ENCODE assay signal across 9 cellular contexts in the genomic region with DNA sequence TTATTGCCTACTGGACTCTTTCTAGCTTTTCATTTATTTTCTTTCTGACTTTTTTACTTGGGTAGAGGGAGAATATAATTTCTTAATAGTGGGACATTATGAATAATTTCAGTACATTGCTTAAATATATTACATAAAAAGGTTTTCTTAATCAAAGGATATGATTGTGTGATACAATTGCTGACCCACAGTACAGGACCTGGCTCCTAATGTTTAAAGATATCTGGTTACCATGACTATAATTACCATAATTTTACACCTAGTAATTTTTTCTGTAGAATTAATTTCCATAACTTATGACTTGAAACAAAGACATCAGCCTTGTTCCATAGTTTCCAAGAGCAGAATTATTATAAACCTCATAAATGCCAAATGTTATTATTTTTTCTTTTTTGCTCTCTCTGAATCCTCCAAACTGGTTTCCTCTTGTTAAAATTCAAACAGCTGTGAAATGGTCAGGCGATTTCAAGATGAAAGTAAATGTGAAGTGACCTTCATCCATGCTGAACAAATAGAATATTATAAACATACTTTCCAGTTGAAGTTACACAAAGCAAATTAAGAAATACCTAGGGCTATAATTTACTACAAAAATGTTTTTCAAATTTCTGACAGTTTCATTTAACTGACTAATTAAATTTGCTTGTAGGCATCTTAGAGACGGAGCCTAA.
"Had no signal": no experiment of that assay in that cellular context is flagged by ENCODE, and none has a peak within 500 bp of the region (broad histone marks: within the 10 kb centered on the region; RNA-seq: fewer than 3 reads in every experiment).

No MANE protein-coding gene starts in this region.

- DNase-seq: H9, HCEC 1CT, IMR-90, KG1 had no signal

- FAIRE-seq: H1, H54, HTR-8/SVneo, K562 had no signal

- H3K4me3 ChIP-seq: GM23338, K562 had no signal

- ATAC-seq: GM23338, K562 had no signal
